ENCODE assay signal across 8 cellular contexts in genomic region chr4:151801547-151802516, GRCh38. TPM values are rescaled to one million over a fixed set of nuclear protein-coding genes. Genes with fewer than 3 reads are reported as not detected.
DNase-seq lines count a peak whose midpoint lies in the region; ATAC-seq lines count a peak whose summit lies in the region.

No MANE protein-coding gene starts in this region.

- no peak overlapping the region for H3K4me3 Mint-ChIP-seq in immature natural killer cell

- no peaks in the 10 kb centered on the region for H3K36me3 Mint-ChIP-seq in immature natural killer cell

- peaks cover 0 to 9% (median 1%) of the 10 kb centered on the region in 3 donors for H3K27me3 Mint-ChIP-seq in immature natural killer cell (ENCODE audit: low read depth in 3 of 3)

- no peaks in the 10 kb centered on the region for H3K9me3 Mint-ChIP-seq in immature natural killer cell

- no peaks in the 10 kb centered on the region for H3K4me1 Mint-ChIP-seq in immature natural killer cell

- DNase-seq in EL (peak; percentile 71), SKM-1 (lab: John Stamatoyannopoulos, UW; ENCODE audit: unreplicated experiment) (peak; percentile 53), immature natural killer cell (peak; percentile 14 to 23 (median 22))
- DNase-seq in activated naive CD4-positive, alpha-beta T cell treated with anti-CD3 and anti-CD28 coated beads, Interleukin-2, amount 50 U/mL, for 16 hours, result peak; percentile 63
- peak; percentile 35 to 61 (median 44) for DNase-seq in stimulated activated CD4-positive, alpha-beta T cell treated with anti-CD3 and anti-CD28 coated beads, TNF-alpha, amount 100 ng/mL, for 24 hours (ENCODE audit: low read depth in 3 of 3)

- H3K27ac Mint-ChIP-seq in immature natural killer cell, result no peak overlapping the region

- ATAC-seq in HG02678 (IDR thresholded peaks at IDR 0.05; ENCODE audit: unreplicated experiment) (peak; percentile 41), GM18909 (IDR thresholded peaks at IDR 0.05; ENCODE audit: poor library complexity, unreplicated experiment) (no peak), HG02588 (IDR thresholded peaks at IDR 0.05; ENCODE audit: unreplicated experiment) (no peak)

RNA-seq across cellular contexts. Expression of gene GATB, which starts 41.0 kb away (rescaled TPM):
- polyA plus RNA-seq in immature natural killer cell, result 10 to 100 TPM in 2 of 3 donors, 1 to 10 TPM in 1; 7.2 to 16.2 (median 11.5) TPM
